In the genomic region with DNA sequence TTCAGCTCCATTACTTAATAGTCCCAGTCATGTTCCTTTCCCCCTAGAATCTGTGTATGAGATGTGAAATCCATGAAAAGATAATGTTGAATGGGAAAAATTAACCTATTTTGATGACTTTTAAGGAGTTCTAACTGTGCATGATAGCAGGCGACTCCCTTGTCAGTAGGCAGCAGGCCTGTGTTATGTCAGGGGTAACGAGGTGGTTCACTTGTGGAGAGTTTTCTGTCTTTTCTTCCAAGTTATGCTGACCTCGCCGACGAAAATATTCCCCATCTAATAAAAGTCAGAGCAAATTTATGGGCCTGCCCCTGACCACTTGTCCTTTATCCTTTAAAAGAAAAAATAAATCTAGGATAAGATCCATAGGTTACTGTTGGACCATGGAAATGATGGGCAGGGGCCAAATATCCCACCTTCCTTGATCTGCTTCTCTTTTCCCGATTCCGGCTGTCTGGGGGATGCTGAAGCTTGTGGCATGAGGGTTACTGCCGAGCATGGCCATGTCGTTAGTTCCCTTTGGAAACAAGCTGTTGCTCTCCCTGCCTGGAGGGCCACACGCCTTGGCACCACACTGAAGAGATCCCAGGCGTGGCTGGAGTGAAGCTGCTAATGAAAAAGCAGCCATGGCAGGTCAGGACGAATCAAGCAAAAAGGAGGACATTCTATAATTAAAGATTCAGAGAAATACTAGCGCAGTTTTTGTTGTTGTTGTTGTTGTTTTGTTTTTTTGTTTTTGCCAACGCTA, we compare ENCODE assay signal across 26 cellular contexts.
DNase-seq lines count a peak whose midpoint lies in the region; ATAC-seq and TF ChIP-seq lines count a peak whose summit lies in the region.
"Had no signal": no experiment of that assay in that cellular context is flagged by ENCODE, and none has a peak within 500 bp of the region (broad histone marks: within the 10 kb centered on the region; RNA-seq: fewer than 3 reads in every experiment).

No MANE protein-coding gene starts in this region.

- no peak for DNase-seq in Right ventricle myocardium superior
- DNase-seq in Right ventricle myocardium inferior (ENCODE audit: missing footprints), result no peak
- DNase-seq in mammary epithelial cell, result no peak
- DNase-seq in left kidney (ENCODE audit: low read depth, low spot score), result peak; percentile 63
- no peak for DNase-seq in transverse colon
- no peak for DNase-seq in activated CD4-positive, CD25-positive, alpha-beta regulatory T cell (lab: John Stamatoyannopoulos, UW)
- no peak for DNase-seq in activated T-cell treated with anti-CD3 and anti-CD28 coated beads, Interleukin-2, amount 50 U/mL, for 24 hours
- DNase-seq: activated CD4-positive, alpha-beta T cell treated with anti-CD3 and anti-CD28 coated beads, Interleukin-2, amount 10 ng/mL, durations not matched to agents 7 days and 5 days; activated naive CD4-positive, alpha-beta T cell treated with Interleukin-2 at 50 U/mL for 16 hours; activated T-cell treated with anti-CD3 and anti-CD28 coated beads, Interleukin-2, amount 50 U/mL, for 72 hours; AML-193; amniotic stem cell; CD8-positive, alpha-beta T cell; H7; immature natural killer cell; left lung; NCI-H1105; NCI-H1930; NCI-H526 treated with DMSO at 0.1 percent for 48 hours; upper lobe of right lung had no signal

- peak; percentile 38 for ATAC-seq in Right ventricle myocardium superior (ENCODE audit: poor library complexity)
- no peak for ATAC-seq in Right ventricle myocardium inferior
- ATAC-seq in GM18858 (IDR thresholded peaks at IDR 0.05; ENCODE audit: unreplicated experiment), result no peak
- ATAC-seq: activated T-cell treated with anti-CD3 and anti-CD28 coated beads, Interleukin-2, amount 50 U/mL, for 72 hours; CD8-positive, alpha-beta T cell had no signal

- H3K4me3 ChIP-seq in mammary epithelial cell (replicated peaks in 1 of 3; ENCODE audit: insufficient read depth in 1 of 3, low read depth in 2 of 3, low read length in 3 of 3) (no peak overlapping the region), transverse colon (no peak overlapping the region)
- H3K4me3 ChIP-seq: cardiac muscle cell, left lung, neural progenitor cell, upper lobe of right lung had no signal

- CTCF ChIA-PET in mammary epithelial cell (lab: Charles Lee; ENCODE audit: low non-redundant PET), result interaction anchor here (0.6 kb wide), 2 partner anchors 56 to 90 kb away, joined by 4 to 8 read pairs; no protein-coding TSS in a partner anchor

- H3K36me3 Mint-ChIP-seq in activated T-cell treated with anti-CD3 and anti-CD28 coated beads, Interleukin-2, amount 50 U/mL, for 24 hours (ENCODE audit: low read depth), result no peaks in the 10 kb centered on the region
- H3K36me3 Mint-ChIP-seq: CD8-positive, alpha-beta T cell; immature natural killer cell had no signal

- no TSS peak for BruUV-seq in mammary epithelial cell (replicated peaks; lab: Mats Ljungman, UMichigan)

- H3K4me3 Mint-ChIP-seq in activated T-cell treated with anti-CD3 and anti-CD28 coated beads, Interleukin-2, amount 50 U/mL, for 24 hours, result no peak overlapping the region
- H3K4me3 Mint-ChIP-seq: activated CD4-positive, alpha-beta T cell treated with anti-CD3 and anti-CD28 coated beads, Interleukin-2, amount 10 ng/mL, durations not matched to agents 7 days and 5 days; activated T-cell treated with anti-CD3 and anti-CD28 coated beads, Interleukin-2, amount 50 U/mL, for 72 hours; CD8-positive, alpha-beta T cell; IgD-negative memory B cell; immature natural killer cell; neural progenitor cell had no signal

- H3K36me3 ChIP-seq in mammary epithelial cell (ENCODE audit: insufficient read depth, low read length) (no peaks in the 10 kb centered on the region), transverse colon (no peaks in the 10 kb centered on the region)
- H3K36me3 ChIP-seq: cardiac muscle cell, left lung, neural progenitor cell, upper lobe of right lung had no signal

- TF ChIP-seq EP300 in transverse colon (IDR thresholded peaks at IDR 0.05; ENCODE audit: low read depth), result no peak

- in situ Hi-C loops in mammary epithelial cell (cut with MboI; ENCODE audit: low sequenced_read_pairs in 2 of 2), result no loop called here
- in situ Hi-C loops in transverse colon (cut with MboI; ENCODE audit: low pct_ligation_motif_present in 1 of 4, low pct_unique_long_range_greater_than_20kb in 1 of 4, low sequenced_read_pairs in 3 of 4), result no loop called here

- no peak overlapping the region for H3K27ac Mint-ChIP-seq in activated T-cell treated with anti-CD3 and anti-CD28 coated beads, Interleukin-2, amount 50 U/mL, for 24 hours
- H3K27ac Mint-ChIP-seq: activated CD4-positive, alpha-beta T cell treated with anti-CD3 and anti-CD28 coated beads, Interleukin-2, amount 10 ng/mL, durations not matched to agents 7 days and 5 days; activated T-cell treated with anti-CD3 and anti-CD28 coated beads, Interleukin-2, amount 50 U/mL, for 72 hours; CD8-positive, alpha-beta T cell; IgD-negative memory B cell; immature natural killer cell; neural progenitor cell had no signal

- H3K9me3 ChIP-seq in mammary epithelial cell (replicated peaks; ENCODE audit: insufficient read depth, low read length) (no peaks in the 10 kb centered on the region), transverse colon (no peaks in the 10 kb centered on the region)
- H3K9me3 ChIP-seq: left lung, upper lobe of right lung had no signal

- H3K79me2 ChIP-seq in mammary epithelial cell (ENCODE audit: insufficient read depth, low read length), result peaks cover 61% of the 10 kb centered on the region

- no peaks in the 10 kb centered on the region for H4K20me1 ChIP-seq in mammary epithelial cell (ENCODE audit: insufficient read depth, low read length)

- H3K9ac ChIP-seq in mammary epithelial cell (ENCODE audit: insufficient read depth, low read length), result no peak overlapping the region
- H3K9ac ChIP-seq: neural progenitor cell had no signal

- intact Hi-C loops in Right ventricle myocardium superior (cut with DNase I), result no loop called here
- intact Hi-C loops in Right ventricle myocardium inferior (cut with DNase I), result no loop called here
- intact Hi-C loops in mammary epithelial cell (cut with micrococcal nuclease), result loop anchor here (5.0 kb wide), 1 partner anchor 35 kb away; no protein-coding TSS in a partner anchor
- intact Hi-C loops in transverse colon (cut with DNase I; ENCODE audit: low total_unique reads), result loop anchor here (5.0 kb wide), 2 partner anchors 50 to 95 kb away; partner anchors contain the start of gene ROR1

- H3K27me3 Mint-ChIP-seq in activated T-cell treated with anti-CD3 and anti-CD28 coated beads, Interleukin-2, amount 50 U/mL, for 24 hours, result no peaks in the 10 kb centered on the region

- no peaks in the 10 kb centered on the region for H3K9me3 Mint-ChIP-seq in activated T-cell treated with anti-CD3 and anti-CD28 coated beads, Interleukin-2, amount 50 U/mL, for 24 hours
- H3K9me3 Mint-ChIP-seq: activated CD4-positive, alpha-beta T cell treated with anti-CD3 and anti-CD28 coated beads, Interleukin-2, amount 10 ng/mL, durations not matched to agents 7 days and 5 days; activated T-cell treated with anti-CD3 and anti-CD28 coated beads, Interleukin-2, amount 50 U/mL, for 72 hours; CD8-positive, alpha-beta T cell; IgD-negative memory B cell; immature natural killer cell; neural progenitor cell had no signal

- dilution Hi-C loops in mammary epithelial cell (cut with HindIII; ENCODE audit: low sequenced_read_pairs), result no loop called here

- no peak overlapping the region for H2AFZ ChIP-seq in mammary epithelial cell (ENCODE audit: low read depth, low read length)
- H2AFZ ChIP-seq: neural progenitor cell had no signal

- TF ChIP-seq CTCF in mammary epithelial cell (conservative IDR thresholded peaks at IDR 0.05 in 1 of 2, IDR thresholded peaks at IDR 0.05 in 1 of 2; ENCODE audit: extremely low read depth in 1 of 2, insufficient read depth in 1 of 2, low read depth in 1 of 2, low read length in 2 of 2) (no peak), transverse colon (IDR thresholded peaks at IDR 0.05) (no peak)

- no peaks in the 10 kb centered on the region for H3K4me1 Mint-ChIP-seq in activated T-cell treated with anti-CD3 and anti-CD28 coated beads, Interleukin-2, amount 50 U/mL, for 24 hours (ENCODE audit: low read depth)
- H3K4me1 Mint-ChIP-seq: activated CD4-positive, alpha-beta T cell treated with anti-CD3 and anti-CD28 coated beads, Interleukin-2, amount 10 ng/mL, durations not matched to agents 7 days and 5 days; immature natural killer cell had no signal

- 62% methylated on average over 14 of the region's 14 CpGs for WGBS in mammary epithelial cell (ENCODE audit: low coverage, missing lambda C conversion rate)
- 84% methylated on average over 12 to 14 of the region's 14 CpGs for WGBS in transverse colon (ENCODE audit: low coverage in 1 of 2), 2 donors

- no peak for TF ChIP-seq POLR2A in transverse colon (IDR thresholded peaks at IDR 0.05)

- H3K4me1 ChIP-seq in mammary epithelial cell (ENCODE audit: insufficient read depth, low read length), result peaks cover 47% of the 10 kb centered on the region
- peaks cover 0 to 19% (median 10%) of the 10 kb centered on the region in 4 donors for H3K4me1 ChIP-seq in transverse colon
- H3K4me1 ChIP-seq: upper lobe of right lung had no signal

- H3K4me2 ChIP-seq in mammary epithelial cell (ENCODE audit: insufficient read depth, low read depth, low read length), result peak overlapping the region; percentile 51
- H3K4me2 ChIP-seq: neural progenitor cell had no signal

- H3K27ac ChIP-seq in mammary epithelial cell (ENCODE audit: insufficient read depth, low read depth, low read length) (peak overlapping the region; percentile 41), transverse colon (peak overlapping the region in 3 of 4 donors; percentile 54 to 71 (median 57))
- H3K27ac ChIP-seq: cardiac muscle cell, foreskin keratinocyte, left lung, neural progenitor cell, upper lobe of right lung, VCaP had no signal

- no peaks in the 10 kb centered on the region for H3K27me3 ChIP-seq in mammary epithelial cell (ENCODE audit: insufficient read depth, low read length)
- H3K27me3 ChIP-seq in transverse colon, result no peaks in the 10 kb centered on the region
- H3K27me3 ChIP-seq: cardiac muscle cell, foreskin keratinocyte, left lung, neural progenitor cell, upper lobe of right lung had no signal

Comparison
In these comparisons a context has a peak if more than half of its experiments do, and no peak if none do; other contexts are left out.
1. intact Hi-C loops: an anchor here in mammary epithelial cell (5.0 kb wide) and transverse colon (5.0 kb wide); none called in Right ventricle myocardium superior and Right ventricle myocardium inferior.